ENCODE assay signal across 13 cellular contexts in the genomic region with DNA sequence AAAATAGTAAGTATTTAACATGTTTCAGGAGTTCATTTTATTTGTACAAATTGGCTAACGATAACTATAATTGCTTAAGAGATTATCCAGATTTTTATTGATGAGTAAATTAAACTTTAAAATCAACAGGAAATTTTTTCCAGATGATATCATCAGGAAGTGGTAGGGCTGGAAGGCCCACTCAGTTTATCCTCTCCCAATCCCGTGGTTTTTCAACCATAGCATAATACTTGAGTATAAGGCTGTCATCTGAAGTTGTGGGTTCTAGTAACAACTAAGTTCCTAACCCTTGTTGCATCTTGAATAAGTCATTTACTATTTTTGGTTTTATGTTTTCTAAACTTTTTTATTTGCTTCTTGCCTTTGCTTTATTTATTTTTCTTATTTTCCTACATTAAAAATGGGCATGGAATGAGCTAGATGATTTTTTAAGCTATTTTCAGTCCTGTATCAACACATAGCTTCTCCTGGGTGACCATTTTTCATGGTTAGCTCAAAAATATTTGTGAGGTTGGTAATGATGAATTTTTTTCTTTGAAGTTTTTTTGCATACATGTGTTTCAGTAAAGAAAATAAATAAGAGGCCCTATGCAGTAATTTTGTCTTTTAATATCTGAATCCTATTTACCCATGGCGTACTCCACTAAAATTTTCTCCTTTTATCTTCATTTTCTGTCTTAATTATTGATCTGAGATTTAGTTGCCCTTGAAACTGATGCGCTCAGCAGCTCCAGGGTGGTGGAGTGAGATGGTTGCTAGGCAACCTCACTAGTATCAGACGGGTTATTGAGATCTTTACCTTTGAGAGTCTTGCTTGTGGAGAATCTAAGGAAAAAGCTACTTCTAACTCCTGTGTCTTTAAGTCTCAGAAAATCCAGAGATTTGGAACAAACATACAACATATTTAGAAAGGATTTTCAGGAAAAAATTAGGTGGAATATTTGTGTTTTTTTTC.
A peak's percentile ranks its signal among the peaks of the same experiment; 100 is the strongest.
DNase-seq lines count a peak whose midpoint lies in the region; ATAC-seq and TF ChIP-seq lines count a peak whose summit lies in the region.
"Had no signal": no experiment of that assay in that cellular context is flagged by ENCODE, and none has a peak within 500 bp of the region (broad histone marks: within the 10 kb centered on the region; RNA-seq: fewer than 3 reads in every experiment).

No MANE protein-coding gene starts in this region.

- no peak overlapping the region for H3K4me2 ChIP-seq in mammary epithelial cell (ENCODE audit: insufficient read depth, low read depth, low read length)

- no peaks in the 10 kb centered on the region for H3K36me3 ChIP-seq in mammary epithelial cell (ENCODE audit: insufficient read depth, low read length)
- H3K36me3 ChIP-seq in right atrium auricular region = no peaks in the 10 kb centered on the region
- H3K36me3 ChIP-seq: upper lobe of left lung had no signal

- no peak for DNase-seq in mammary epithelial cell
- no peak for DNase-seq in MCF 10A (ENCODE audit: unreplicated experiment)
- peak; percentile 7 for DNase-seq in SK-N-DZ (ENCODE audit: low spot score)
- DNase-seq in foreskin fibroblast = peak; percentile 57 to 60
- no peak for DNase-seq in activated naive CD4-positive, alpha-beta T cell treated with anti-CD3 and anti-CD28 coated beads, Interleukin-2, amount 10 ng/mL, durations not matched to agents 7 days and 5 days
- DNase-seq in epidermal melanocyte (ENCODE audit: insufficient read length, low spot score) = no peak
- no peak for DNase-seq in right atrium auricular region (ENCODE audit: low spot score)
- DNase-seq: activated effector memory CD4-positive, alpha-beta T cell treated with anti-CD3 and anti-CD28 coated beads, Interleukin-2, amount 50 U/mL, for 16 hours; GF-D8; T-cell; upper lobe of left lung had no signal

- H3K9me3 ChIP-seq in mammary epithelial cell (replicated peaks; ENCODE audit: insufficient read depth, low read length) (no peaks in the 10 kb centered on the region), right atrium auricular region (no peaks in the 10 kb centered on the region)
- H3K9me3 ChIP-seq: upper lobe of left lung had no signal

- intact Hi-C loops in mammary epithelial cell (cut with micrococcal nuclease) (no loop called here), MCF 10A (cut with micrococcal nuclease) (no loop called here)

- H3K9me3 Mint-ChIP-seq in MCF 10A (ENCODE audit: unreplicated experiment) = peaks cover 17% of the 10 kb centered on the region
- H3K9me3 Mint-ChIP-seq in activated naive CD4-positive, alpha-beta T cell treated with anti-CD3 and anti-CD28 coated beads, Interleukin-2, amount 10 ng/mL, durations not matched to agents 7 days and 5 days = peaks cover 5% of the 10 kb centered on the region
- H3K9me3 Mint-ChIP-seq: neural crest cell had no signal

- H3K27me3 ChIP-seq in mammary epithelial cell (ENCODE audit: insufficient read depth, low read length) (no peaks in the 10 kb centered on the region), right atrium auricular region (no peaks in the 10 kb centered on the region)
- H3K27me3 ChIP-seq: upper lobe of left lung had no signal

- H3K79me2 ChIP-seq in mammary epithelial cell (ENCODE audit: insufficient read depth, low read length) = no peaks in the 10 kb centered on the region

- dilution Hi-C loops in mammary epithelial cell (cut with HindIII; ENCODE audit: low sequenced_read_pairs) = no loop called here

- H3K4me1 ChIP-seq in mammary epithelial cell (ENCODE audit: insufficient read depth, low read length) = no peaks in the 10 kb centered on the region
- no peaks in the 10 kb centered on the region for H3K4me1 ChIP-seq in right atrium auricular region
- H3K4me1 ChIP-seq: upper lobe of left lung had no signal

- no peaks in the 10 kb centered on the region for H4K20me1 ChIP-seq in mammary epithelial cell (ENCODE audit: insufficient read depth, low read length)

- peak overlapping the region; percentile 9 for H2AFZ ChIP-seq in mammary epithelial cell (ENCODE audit: low read depth, low read length)

- POLR2A ChIA-PET in MCF 10A (lab: Yijun Ruan, JAX) = no interaction called here

- TF ChIP-seq CTCF in mammary epithelial cell (conservative IDR thresholded peaks at IDR 0.05 in 1 of 2, IDR thresholded peaks at IDR 0.05 in 1 of 2; ENCODE audit: extremely low read depth in 1 of 2, insufficient read depth in 1 of 2, low read depth in 1 of 2, low read length in 2 of 2) (no peak), MCF 10A (IDR thresholded peaks at IDR 0.05; ENCODE audit: unreplicated experiment) (no peak), foreskin fibroblast (IDR thresholded peaks at IDR 0.05; ENCODE audit: low read depth, low read length) (no peak), right atrium auricular region (IDR thresholded peaks at IDR 0.05) (no peak)

- CTCF ChIA-PET in mammary epithelial cell (lab: Charles Lee; ENCODE audit: low non-redundant PET) (no interaction called here), MCF 10A (lab: Yijun Ruan, JAX) (no interaction called here)
- CTCF ChIA-PET in activated naive CD4-positive, alpha-beta T cell treated with anti-CD3 and anti-CD28 coated beads, Interleukin-2, amount 10 ng/mL, durations not matched to agents 7 days and 5 days (lab: Charles Lee) = no interaction called here

- no peaks in the 10 kb centered on the region for H3K36me3 Mint-ChIP-seq in MCF 10A (ENCODE audit: insufficient read depth, unreplicated experiment)
- H3K36me3 Mint-ChIP-seq in activated naive CD4-positive, alpha-beta T cell treated with anti-CD3 and anti-CD28 coated beads, Interleukin-2, amount 10 ng/mL, durations not matched to agents 7 days and 5 days = no peaks in the 10 kb centered on the region
- H3K36me3 Mint-ChIP-seq: T-cell had no signal

- 44% methylated on average over 5 of the region's 5 CpGs for WGBS in mammary epithelial cell (ENCODE audit: low coverage, missing lambda C conversion rate)

- H3K27me3 Mint-ChIP-seq in MCF 10A (ENCODE audit: insufficient read depth, unreplicated experiment) = no peaks in the 10 kb centered on the region
- no peaks in the 10 kb centered on the region for H3K27me3 Mint-ChIP-seq in activated naive CD4-positive, alpha-beta T cell treated with anti-CD3 and anti-CD28 coated beads, Interleukin-2, amount 10 ng/mL, durations not matched to agents 7 days and 5 days
- H3K27me3 Mint-ChIP-seq: T-cell had no signal

- no peak for ATAC-seq in HG03108 (IDR thresholded peaks at IDR 0.05; ENCODE audit: unreplicated experiment)
- ATAC-seq: T-cell had no signal

- in situ Hi-C loops in mammary epithelial cell (cut with MboI; ENCODE audit: low sequenced_read_pairs in 2 of 2) = no loop called here

- H3K4me3 ChIP-seq in mammary epithelial cell (replicated peaks in 1 of 3; ENCODE audit: insufficient read depth in 1 of 3, low read depth in 2 of 3, low read length in 3 of 3) (no peak overlapping the region), foreskin fibroblast (ENCODE audit: low read depth in 1 of 2, low read length in 2 of 2) (no peak overlapping the region), right atrium auricular region (no peak overlapping the region)
- H3K4me3 ChIP-seq: upper lobe of left lung had no signal

- no peak overlapping the region for H3K27ac Mint-ChIP-seq in MCF 10A (ENCODE audit: low read depth, unreplicated experiment)
- H3K27ac Mint-ChIP-seq in activated naive CD4-positive, alpha-beta T cell treated with anti-CD3 and anti-CD28 coated beads, Interleukin-2, amount 10 ng/mL, durations not matched to agents 7 days and 5 days = no peak overlapping the region
- H3K27ac Mint-ChIP-seq: T-cell had no signal

- H3K9ac ChIP-seq in mammary epithelial cell (ENCODE audit: insufficient read depth, low read length) = no peak overlapping the region

- H3K27ac ChIP-seq in mammary epithelial cell (ENCODE audit: insufficient read depth, low read depth, low read length) (no peak overlapping the region), right atrium auricular region (no peak overlapping the region)
- H3K27ac ChIP-seq: upper lobe of left lung had no signal

- BruUV-seq in mammary epithelial cell (replicated peaks; lab: Mats Ljungman, UMichigan) (no TSS peak), MCF 10A (replicated peaks; lab: Mats Ljungman, UMichigan) (no TSS peak)

- H3K4me1 Mint-ChIP-seq in MCF 10A (ENCODE audit: insufficient read depth, unreplicated experiment) = no peaks in the 10 kb centered on the region
- H3K4me1 Mint-ChIP-seq in activated naive CD4-positive, alpha-beta T cell treated with anti-CD3 and anti-CD28 coated beads, Interleukin-2, amount 10 ng/mL, durations not matched to agents 7 days and 5 days = no peaks in the 10 kb centered on the region
- H3K4me1 Mint-ChIP-seq: T-cell had no signal

- H3K4me3 Mint-ChIP-seq in MCF 10A (ENCODE audit: unreplicated experiment) = no peak overlapping the region
- no peak overlapping the region for H3K4me3 Mint-ChIP-seq in activated naive CD4-positive, alpha-beta T cell treated with anti-CD3 and anti-CD28 coated beads, Interleukin-2, amount 10 ng/mL, durations not matched to agents 7 days and 5 days
- H3K4me3 Mint-ChIP-seq: neural crest cell, T-cell had no signal

Comparison
In these comparisons a context has a peak if more than half of its experiments do, and no peak if none do; other contexts are left out.
1. DNase-seq: peak in SK-N-DZ (single experiment) and foreskin fibroblast (2 of 2); none in mammary epithelial cell (single experiment), MCF 10A (single experiment), activated naive CD4-positive, alpha-beta T cell treated with anti-CD3 and anti-CD28 coated beads, Interleukin-2, amount 10 ng/mL, durations not matched to agents 7 days and 5 days (single experiment), epidermal melanocyte (single experiment) and right atrium auricular region (single experiment).